11 cellular contexts compared by ENCODE assay signal in genomic region chr10:124688366-124688765, GRCh38. TPM values are rescaled to one million over a fixed set of nuclear protein-coding genes. Genes with fewer than 3 reads are reported as not detected.
A peak's percentile ranks its signal among the peaks of the same experiment; 100 is the strongest.
DNase-seq lines count a peak whose midpoint lies in the region; ATAC-seq lines count a peak whose summit lies in the region.
"Had no signal": no experiment of that assay in that cellular context is flagged by ENCODE, and none has a peak within 500 bp of the region (broad histone marks: within the 10 kb centered on the region; RNA-seq: fewer than 3 reads in every experiment).

No MANE protein-coding gene starts in this region.

- H3K9me3 Mint-ChIP-seq in activated naive CD4-positive, alpha-beta T cell treated with anti-CD3 and anti-CD28 coated beads for 36 hours, result no peaks in the 10 kb centered on the region
- H3K9me3 Mint-ChIP-seq: H9 had no signal

- no peaks in the 10 kb centered on the region for H3K27me3 Mint-ChIP-seq in activated naive CD4-positive, alpha-beta T cell treated with anti-CD3 and anti-CD28 coated beads for 36 hours (ENCODE audit: low read depth)

- 94% methylated on average over 6 of the region's 6 CpGs for WGBS in thymus

- peaks cover 12% of the 10 kb centered on the region for H3K36me3 Mint-ChIP-seq in activated naive CD4-positive, alpha-beta T cell treated with anti-CD3 and anti-CD28 coated beads for 36 hours (ENCODE audit: low read depth)

- H3K27ac ChIP-seq in cingulate gyrus (ENCODE audit: low read depth, low read length) (peak overlapping the region; percentile 98), thymus (ENCODE audit: low read depth) (peak overlapping the region; percentile 31)
- H3K27ac ChIP-seq: SK-N-MC had no signal

- peaks cover 53% of the 10 kb centered on the region for H3K36me3 ChIP-seq in thymus (ENCODE audit: control insufficient read depth, insufficient read depth)

- ATAC-seq in HG03064 (IDR thresholded peaks at IDR 0.05; ENCODE audit: low read depth, unreplicated experiment), result peak; percentile 3
- no peak for ATAC-seq in GM21423 (IDR thresholded peaks at IDR 0.05; ENCODE audit: unreplicated experiment)

- no peak overlapping the region for H3K27ac Mint-ChIP-seq in activated naive CD4-positive, alpha-beta T cell treated with anti-CD3 and anti-CD28 coated beads for 36 hours

- peak; percentile 23 for DNase-seq in activated naive CD4-positive, alpha-beta T cell treated with anti-CD3 and anti-CD28 coated beads for 36 hours
- no peak for DNase-seq in activated naive CD4-positive, alpha-beta T cell treated with Interleukin-2 at 50 U/mL for 16 hours
- no peak for DNase-seq in NK-92 treated with Interleukin-12 subunit alpha and Interleukin-12 subunit beta, amount 100 ng/mL, for 24 hours (lab: John Stamatoyannopoulos, UW)
- DNase-seq in NCI-H2227 (lab: John Stamatoyannopoulos, UW; ENCODE audit: unreplicated experiment), result no peak
- DNase-seq: cortex of kidney, H9 had no signal

- H3K9me3 ChIP-seq in thymus (ENCODE audit: control insufficient read depth), result no peaks in the 10 kb centered on the region

- H3K4me3 Mint-ChIP-seq in activated naive CD4-positive, alpha-beta T cell treated with anti-CD3 and anti-CD28 coated beads for 36 hours, result no peak overlapping the region
- H3K4me3 Mint-ChIP-seq: H9 had no signal

- peaks cover 63% of the 10 kb centered on the region for H3K4me1 ChIP-seq in thymus (ENCODE audit: control insufficient read depth, insufficient read depth, low read length)

- H3K4me1 Mint-ChIP-seq in activated naive CD4-positive, alpha-beta T cell treated with anti-CD3 and anti-CD28 coated beads for 36 hours (ENCODE audit: low read depth), result peaks cover 74% of the 10 kb centered on the region

- CTCF ChIA-PET in activated naive CD4-positive, alpha-beta T cell treated with anti-CD3 and anti-CD28 coated beads for 36 hours (lab: Charles Lee), result interaction anchor here (0.9 to 5.7 kb wide), 11 partner anchors 8 to 76 kb away, joined by 3 to 58 read pairs (median 6); no protein-coding TSS in a partner anchor

- H3K4me3 ChIP-seq in thymus (ENCODE audit: low read length), result no peak overlapping the region
- H3K4me3 ChIP-seq: SK-N-MC had no signal

- intact Hi-C loops in activated naive CD4-positive, alpha-beta T cell treated with anti-CD3 and anti-CD28 coated beads for 36 hours (cut with micrococcal nuclease), result loop anchor here (1.0 to 5.0 kb wide), 7 partner anchors 8 to 114 kb away; partner anchors contain the start of gene ABRAXAS2

- no peaks in the 10 kb centered on the region for H3K27me3 ChIP-seq in thymus (ENCODE audit: control insufficient read depth, insufficient read depth)

RNA-seq across cellular contexts. Expression of gene FAM53B, which starts 55.8 kb away (rescaled TPM):
- total RNA-seq in activated naive CD4-positive, alpha-beta T cell treated with anti-CD3 and anti-CD28 coated beads for 36 hours, result 10 to 100 TPM; 11.8 to 11.9 TPM
- 46.2 TPM for polyA plus RNA-seq in thymus
